Comparison of ENCODE assay signal across 26 cellular contexts in genomic region chr22:48318575-48319320, GRCh38.
A peak's percentile ranks its signal among the peaks of the same experiment; 100 is the strongest.
DNase-seq lines count a peak whose midpoint lies in the region; ATAC-seq and TF ChIP-seq lines count a peak whose summit lies in the region.
"Had no signal": no experiment of that assay in that cellular context is flagged by ENCODE, and none has a peak within 500 bp of the region (broad histone marks: within the 10 kb centered on the region; RNA-seq: fewer than 3 reads in every experiment).

No MANE protein-coding gene starts in this region.

- H3K79me1 ChIP-seq in H9 (ENCODE audit: insufficient read depth, low read depth, low read length, poor library complexity, severe bottlenecking): no peaks in the 10 kb centered on the region

- H2BK12ac ChIP-seq in H9 (ENCODE audit: insufficient read length, low read depth, low read length): no peak overlapping the region

- no peak overlapping the region for H2AFZ ChIP-seq in H9 (ENCODE audit: low read length)
- H2AFZ ChIP-seq in osteoblast (ENCODE audit: low read length): no peak overlapping the region
- H2AFZ ChIP-seq: GM23248 had no signal

- WGBS in H9 (ENCODE audit: extremely low coverage, insufficient read length, low lambda C conversion rate): no CpG with 5 or more reads among the region's 13 CpGs

- H3K14ac ChIP-seq in H9 (ENCODE audit: insufficient read depth, low read length): no peak overlapping the region; the same call in 1 of the 2 replicates

- H4K5ac ChIP-seq in H9 (ENCODE audit: insufficient read length, low read depth, low read length): no peak overlapping the region

- H4K20me1 ChIP-seq in H9 (ENCODE audit: control insufficient read depth, insufficient read depth, insufficient read length): no peaks in the 10 kb centered on the region
- H4K20me1 ChIP-seq in osteoblast (ENCODE audit: insufficient read depth, low read length): no peaks in the 10 kb centered on the region
- H4K20me1 ChIP-seq: BLaER1 had no signal

- H3K27ac ChIP-seq in H9 (ENCODE audit: insufficient read length, low read depth, low read length) (no peak overlapping the region), lower lobe of right lung (no peak overlapping the region), osteoblast (ENCODE audit: low read depth, low read length) (no peak overlapping the region), caudate nucleus (ENCODE audit: low read depth, low read length) (no peak overlapping the region)
- H3K27ac ChIP-seq: 22Rv1, BLaER1, GM23248 had no signal

- H3K23me2 ChIP-seq in H9 (ENCODE audit: insufficient read length, low read depth, low read length, poor library complexity, severe bottlenecking): no peaks in the 10 kb centered on the region

- H3K27ac Mint-ChIP-seq in H9: peak overlapping the region in 2 of 3 experiments; percentile 57 to 84; a peak in 2 of 7 replicates
- H3K27ac Mint-ChIP-seq in activated CD8-positive, alpha-beta T cell treated with anti-CD3 and anti-CD28 coated beads, Interleukin-2, amount 10 ng/mL, durations not matched to agents 7 days and 5 days: no peak overlapping the region
- H3K27ac Mint-ChIP-seq: CD4-positive, alpha-beta T cell had no signal

- POLR2A ChIA-PET in activated CD8-positive, alpha-beta T cell treated with anti-CD3 and anti-CD28 coated beads, Interleukin-2, amount 10 ng/mL, durations not matched to agents 7 days and 5 days (lab: Charles Lee): no interaction called here

- no peak overlapping the region for H3K4me3 Mint-ChIP-seq in H9
- H3K4me3 Mint-ChIP-seq in activated CD8-positive, alpha-beta T cell treated with anti-CD3 and anti-CD28 coated beads, Interleukin-2, amount 10 ng/mL, durations not matched to agents 7 days and 5 days: no peak overlapping the region
- H3K4me3 Mint-ChIP-seq: CD4-positive, alpha-beta T cell had no signal

- no peak for TF ChIP-seq CTCF in H9 (conservative IDR thresholded peaks at IDR 0.05)
- TF ChIP-seq CTCF in lower lobe of right lung (IDR thresholded peaks at IDR 0.05): no peak
- no peak for TF ChIP-seq CTCF in osteoblast (IDR thresholded peaks at IDR 0.05; ENCODE audit: extremely low read depth, low read depth, low read length)

- peaks cover under 1 to 2% of the 10 kb centered on the region in 2 experiments; a peak in 3 of 5 replicates for H3K9me3 Mint-ChIP-seq in H9
- H3K9me3 Mint-ChIP-seq in activated CD8-positive, alpha-beta T cell treated with anti-CD3 and anti-CD28 coated beads, Interleukin-2, amount 10 ng/mL, durations not matched to agents 7 days and 5 days (ENCODE audit: insufficient read depth): peaks cover 1% of the 10 kb centered on the region

- H4K91ac ChIP-seq in H9 (ENCODE audit: insufficient read length, low read depth, low read length): no peak overlapping the region

- H3K4me3 ChIP-seq in lower lobe of right lung (no peak overlapping the region), osteoblast (ENCODE audit: insufficient read depth, low read length) (no peak overlapping the region)
- H3K4me3 ChIP-seq: BLaER1, GM12878, GM23248, HAP-1 had no signal

- no peak overlapping the region for H3K9ac ChIP-seq in H9 (ENCODE audit: extremely low read depth, insufficient read length, low read length)
- H3K9ac ChIP-seq: BLaER1, GM23248 had no signal

- ATAC-seq in lower lobe of right lung: no peak
- no peak for ATAC-seq in activated CD8-positive, alpha-beta T cell treated with anti-CD3 and anti-CD28 coated beads, Interleukin-2, amount 10 ng/mL, durations not matched to agents 7 days and 5 days
- ATAC-seq: GM12878, Panc1 had no signal

- intact Hi-C loops in lower lobe of right lung (cut with DNase I): no loop called here

- DNase-seq in NCI-H748 (lab: John Stamatoyannopoulos, UW; ENCODE audit: unreplicated experiment) (peak; percentile 49), NCI-H748 treated with DMSO at 0.1 percent for 48 hours (lab: John Stamatoyannopoulos, UW) (no peak), H9 (no peak), lower lobe of right lung (peak; percentile 35), osteoblast (ENCODE audit: insufficient read length, low spot score, missing footprints) (peak; percentile 23), caudate nucleus (lab: John Stamatoyannopoulos, UW) (no peak), GF-D8 (lab: John Stamatoyannopoulos, UW) (no peak)
- no peak for DNase-seq in activated CD8-positive, alpha-beta T cell treated with anti-CD3 and anti-CD28 coated beads, Interleukin-2, amount 10 ng/mL, durations not matched to agents 7 days and 5 days
- DNase-seq: ACHN, COR-L47, DMS 273 treated with DMSO at 0.1 percent for 48 hours, DMS79 treated with DMSO at 0.1 percent for 48 hours, GM23248, KG1, NCI-H1092 treated with DMSO at 0.1 percent for 48 hours, NCI-H1436 treated with DMSO at 0.1 percent for 48 hours, NCI-H2029, NCI-H226, NCI-H510A treated with DMSO at 0.1 percent for 48 hours, NCI-H82 had no signal

- H3K23ac ChIP-seq in H9 (ENCODE audit: insufficient read length, low read depth, low read length): no peak overlapping the region

- H3T11ph ChIP-seq in H9 (ENCODE audit: low read length): no peak overlapping the region

- H3K9me3 ChIP-seq in H9 (ENCODE audit: control insufficient read depth, low read depth, low read length): no peaks in the 10 kb centered on the region
- H3K9me3 ChIP-seq in lower lobe of right lung: no peaks in the 10 kb centered on the region
- peaks cover 2% of the 10 kb centered on the region for H3K9me3 ChIP-seq in osteoblast (ENCODE audit: low read depth, low read length)
- H3K9me3 ChIP-seq: BLaER1, HAP-1 had no signal

- H2BK15ac ChIP-seq in H9 (ENCODE audit: low read depth, low read length): no peak overlapping the region

- no peak overlapping the region for H3K4ac ChIP-seq in H9 (ENCODE audit: low read depth, low read length)

- H2AK5ac ChIP-seq in H9 (ENCODE audit: insufficient read length, low read length): no peak overlapping the region

- H3K18ac ChIP-seq in H9 (ENCODE audit: insufficient read length, low read depth, low read length): no peak overlapping the region

- no peak overlapping the region for H2BK20ac ChIP-seq in H9 (ENCODE audit: low read depth, low read length, poor library complexity, severe bottlenecking)

- H3K4me2 ChIP-seq in H9 (ENCODE audit: insufficient read depth, insufficient read length, low read length): no peak overlapping the region
- no peak overlapping the region for H3K4me2 ChIP-seq in osteoblast (ENCODE audit: insufficient read depth, low read length)
- H3K4me2 ChIP-seq: BLaER1 had no signal

- H2BK120ac ChIP-seq in H9 (ENCODE audit: low read depth, low read length, poor library complexity, severe bottlenecking): no peak overlapping the region

- no peaks in the 10 kb centered on the region for H3K79me2 ChIP-seq in H9 (ENCODE audit: insufficient read depth, low read length)
- no peaks in the 10 kb centered on the region for H3K79me2 ChIP-seq in osteoblast (ENCODE audit: insufficient read depth, low read length)

- peaks cover 17% of the 10 kb centered on the region for H3K27me3 Mint-ChIP-seq in H9 (ENCODE audit: low read depth)
- H3K27me3 Mint-ChIP-seq in activated CD8-positive, alpha-beta T cell treated with anti-CD3 and anti-CD28 coated beads, Interleukin-2, amount 10 ng/mL, durations not matched to agents 7 days and 5 days (ENCODE audit: low read depth): no peaks in the 10 kb centered on the region

- H3K36me3 ChIP-seq in lower lobe of right lung: no peaks in the 10 kb centered on the region
- H3K36me3 ChIP-seq in osteoblast (ENCODE audit: insufficient read depth, low read length): no peaks in the 10 kb centered on the region
- H3K36me3 ChIP-seq: BLaER1, HAP-1 had no signal

- H3K36me3 Mint-ChIP-seq in H9 (ENCODE audit: insufficient read depth in 1 of 3, low read depth in 3 of 3): peaks cover 0 to under 1% (median under 1%) of the 10 kb centered on the region in 3 experiments; a peak in 5 of 7 replicates
- H3K36me3 Mint-ChIP-seq in activated CD8-positive, alpha-beta T cell treated with anti-CD3 and anti-CD28 coated beads, Interleukin-2, amount 10 ng/mL, durations not matched to agents 7 days and 5 days (ENCODE audit: low read depth): no peaks in the 10 kb centered on the region

- H3K4me1 Mint-ChIP-seq in H9: peaks cover 21 to 23% of the 10 kb centered on the region in 2 experiments
- no peaks in the 10 kb centered on the region for H3K4me1 Mint-ChIP-seq in activated CD8-positive, alpha-beta T cell treated with anti-CD3 and anti-CD28 coated beads, Interleukin-2, amount 10 ng/mL, durations not matched to agents 7 days and 5 days (ENCODE audit: low read depth)

- H3K27me3 ChIP-seq in H9 (ENCODE audit: insufficient read depth, low read length) (no peaks in the 10 kb centered on the region), lower lobe of right lung (ENCODE audit: low read depth) (peaks cover 4% of the 10 kb centered on the region), osteoblast (ENCODE audit: insufficient read depth, low read length) (no peaks in the 10 kb centered on the region)
- H3K27me3 ChIP-seq: BLaER1 had no signal

- no peak overlapping the region for H2BK5ac ChIP-seq in H9 (ENCODE audit: insufficient read length, low read length)

- H3K56ac ChIP-seq in H9 (ENCODE audit: insufficient read length, low read depth, low read length): no peak overlapping the region

- H3K4me1 ChIP-seq in H9 (ENCODE audit: insufficient read depth, low read length) (no peaks in the 10 kb centered on the region), lower lobe of right lung (no peaks in the 10 kb centered on the region), osteoblast (ENCODE audit: insufficient read depth, low read length) (no peaks in the 10 kb centered on the region)
- H3K4me1 ChIP-seq: HAP-1 had no signal

- no peak overlapping the region for H4K8ac ChIP-seq in H9 (replicated peaks; ENCODE audit: insufficient read length, low read depth, low read length)

- CTCF ChIA-PET in activated CD8-positive, alpha-beta T cell treated with anti-CD3 and anti-CD28 coated beads, Interleukin-2, amount 10 ng/mL, durations not matched to agents 7 days and 5 days (lab: Charles Lee): no interaction called here

Comparison
In these comparisons a context has a peak if more than half of its experiments do, and no peak if none do; other contexts are left out.
1. DNase-seq: peak in NCI-H748 (single experiment), lower lobe of right lung (single experiment) and osteoblast (single experiment); none in NCI-H748 treated with DMSO at 0.1 percent for 48 hours (single experiment), H9 (single experiment), caudate nucleus (0 of 61), GF-D8 (single experiment) and activated CD8-positive, alpha-beta T cell treated with anti-CD3 and anti-CD28 coated beads, Interleukin-2, amount 10 ng/mL, durations not matched to agents 7 days and 5 days (single experiment).